Comparison of ENCODE assay signal across 28 cellular contexts in genomic region chr9:18194316-18194715, GRCh38.
"Had no signal": no experiment of that assay in that cellular context is flagged by ENCODE, and none has a peak within 500 bp of the region (broad histone marks: within the 10 kb centered on the region; RNA-seq: fewer than 3 reads in every experiment).

No MANE protein-coding gene starts in this region.

- H2AFZ ChIP-seq: hepatocyte had no signal

- H3K79me2 ChIP-seq: hepatocyte had no signal

- DNase-seq: activated CD4-positive, alpha-beta T cell treated with anti-CD3 and anti-CD28 coated beads for 4 hours; activated CD4-positive, alpha-beta T cell treated with anti-CD3 and anti-CD28 coated beads, Interleukin-2, amount 50 U/mL, for 4 hours; activated CD4-positive, CD25-positive, alpha-beta regulatory T cell; activated CD8-positive, alpha-beta memory T cell treated with anti-CD3 and anti-CD28 coated beads for 24 hours; activated effector memory CD4-positive, alpha-beta T cell treated with anti-CD3 and anti-CD28 coated beads, Interleukin-2, amount 50 U/mL, for 16 hours; activated naive CD4-positive, alpha-beta T cell treated with anti-CD3 and anti-CD28 coated beads for 36 hours; activated naive CD8-positive, alpha-beta T cell treated with anti-CD3 and anti-CD28 coated beads for 36 hours; amniotic stem cell; dorsolateral prefrontal cortex; effector memory CD4-positive, alpha-beta T cell; gastrocnemius medialis; glutamatergic neuron; immature natural killer cell; left ventricle myocardium inferior; naive B cell; pancreas; psoas muscle; sigmoid colon; small intestine; stimulated activated CD4-positive, alpha-beta T cell treated with anti-CD3 and anti-CD28 coated beads, Interleukin-4, amount 100 ng/mL, for 24 hours; trophoblast cell; uterus had no signal

- H3K4me1 ChIP-seq: gastrocnemius medialis, psoas muscle, sigmoid colon, uterus had no signal

- H3K4me2 ChIP-seq: hepatocyte had no signal

- H3K36me3 ChIP-seq: gastrocnemius medialis, left ventricle myocardium inferior, pancreas, sigmoid colon, thoracic aorta, uterus had no signal

- H3K4me3 ChIP-seq: coronary artery, dorsolateral prefrontal cortex, gastrocnemius medialis, hepatocyte, left ventricle myocardium inferior, lung, pancreas, psoas muscle, sigmoid colon, thoracic aorta, uterus had no signal

- H3K27me3 ChIP-seq: gastrocnemius medialis, hepatocyte, pancreas, sigmoid colon, uterus had no signal

- H3K9me3 ChIP-seq: gastrocnemius medialis, left ventricle myocardium inferior, pancreas, psoas muscle, sigmoid colon, thoracic aorta, uterus had no signal

- FAIRE-seq: astrocyte, bronchial epithelial cell, pancreas, small intestine had no signal

- H3K27ac ChIP-seq: coronary artery, dorsolateral prefrontal cortex, gastrocnemius medialis, hepatocyte, left ventricle myocardium inferior, pancreas, psoas muscle, sigmoid colon, thoracic aorta, uterus had no signal
